9 cellular contexts compared by ENCODE assay signal in the genomic region with DNA sequence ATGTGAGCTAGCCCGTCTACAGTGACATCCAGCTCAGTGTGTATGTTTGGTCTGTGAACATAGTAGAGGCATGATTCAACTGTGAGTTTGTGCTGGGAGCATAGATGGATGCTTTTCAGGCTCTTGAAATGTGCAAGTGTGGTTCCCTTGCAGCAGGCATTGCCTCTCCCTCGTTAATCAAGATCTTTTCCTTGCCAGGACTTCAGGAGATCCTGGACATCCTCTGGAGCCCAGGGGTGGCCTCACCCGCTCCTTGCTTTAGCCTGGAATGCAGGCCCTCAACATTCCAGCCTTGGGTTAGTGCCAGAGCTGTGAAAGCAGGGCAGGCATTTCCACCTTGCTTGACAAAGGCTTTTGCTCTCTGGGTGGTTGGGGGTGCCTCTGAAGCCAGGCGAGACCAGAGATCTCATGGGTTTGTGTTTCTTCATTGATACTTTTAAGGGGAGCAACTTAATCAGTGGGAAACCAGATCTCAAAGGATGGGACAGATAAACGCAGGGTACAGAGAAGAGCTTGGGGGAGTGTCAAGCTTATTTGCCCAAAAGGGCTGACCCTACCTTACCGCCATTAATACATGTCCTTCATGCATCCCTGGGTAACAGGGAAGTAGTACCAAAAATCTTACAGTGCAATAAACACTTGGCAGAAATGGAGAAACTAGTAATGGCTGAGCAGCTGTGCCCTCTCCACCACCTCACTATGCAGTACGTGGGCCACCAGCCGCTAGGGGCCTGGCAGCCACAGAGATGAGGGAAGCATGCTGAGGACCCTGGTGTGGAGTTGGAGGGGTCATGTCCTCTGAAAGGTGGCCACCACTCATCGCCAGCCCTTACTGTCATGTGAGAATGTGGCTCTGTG.
A peak's percentile ranks its signal among the peaks of the same experiment; 100 is the strongest.
DNase-seq lines count a peak whose midpoint lies in the region; ATAC-seq and TF ChIP-seq lines count a peak whose summit lies in the region.
"Had no signal": no experiment of that assay in that cellular context is flagged by ENCODE, and none has a peak within 500 bp of the region (broad histone marks: within the 10 kb centered on the region; RNA-seq: fewer than 3 reads in every experiment).

No MANE protein-coding gene starts in this region.

- peak overlapping the region; percentile 52 for H3K27ac ChIP-seq in CD4-positive, CD25-positive, alpha-beta regulatory T cell (ENCODE audit: insufficient read depth, low read length, poor library complexity, severe bottlenecking)
- peak overlapping the region; percentile 1; the same call in 1 of the 2 replicates for H3K27ac ChIP-seq in HL-60 (replicated peaks)
- H3K27ac ChIP-seq in brain microvascular endothelial cell = no peak overlapping the region
- H3K27ac ChIP-seq: vagina had no signal

- no peaks in the 10 kb centered on the region for H3K9me3 Mint-ChIP-seq in CD4-positive, CD25-positive, alpha-beta regulatory T cell

- H3K4me3 ChIP-seq in CD4-positive, CD25-positive, alpha-beta regulatory T cell (ENCODE audit: low read depth, low read length) = no peak overlapping the region
- no peak overlapping the region for H3K4me3 ChIP-seq in HL-60 (replicated peaks; ENCODE audit: insufficient read depth, low read length)
- H3K4me3 ChIP-seq in brain microvascular endothelial cell (ENCODE audit: low read depth, low read length) = no peak overlapping the region
- H3K4me3 ChIP-seq: vagina had no signal

- in situ Hi-C loops in brain microvascular endothelial cell (cut with HindIII; ENCODE audit: low pct_ligation_motif_present, low sequenced_read_pairs) = no loop called here

- no peaks in the 10 kb centered on the region for H3K27me3 ChIP-seq in CD4-positive, CD25-positive, alpha-beta regulatory T cell (ENCODE audit: control insufficient read depth, insufficient read depth, low read length)
- H3K27me3 ChIP-seq in HL-60 (ENCODE audit: insufficient read depth, poor library complexity, severe bottlenecking) (no peaks in the 10 kb centered on the region), brain microvascular endothelial cell (replicated peaks) (no peaks in the 10 kb centered on the region)
- H3K27me3 ChIP-seq: vagina had no signal

- H3K9me3 ChIP-seq in CD4-positive, CD25-positive, alpha-beta regulatory T cell (ENCODE audit: control insufficient read depth in 2 of 2, low read length in 2 of 2) = no peaks in the 10 kb centered on the region
- H3K9me3 ChIP-seq: vagina had no signal

- peaks cover 4% of the 10 kb centered on the region for H3K36me3 ChIP-seq in CD4-positive, CD25-positive, alpha-beta regulatory T cell (ENCODE audit: control insufficient read depth, insufficient read depth, low read length)
- H3K36me3 ChIP-seq in brain microvascular endothelial cell (replicated peaks) = peaks cover 4% of the 10 kb centered on the region
- H3K36me3 ChIP-seq: vagina had no signal

- peak overlapping the region in 3 of 4 donors; percentile 5 to 57 (median 46) for H3K4me3 Mint-ChIP-seq in CD4-positive, CD25-positive, alpha-beta regulatory T cell

- DNase-seq in CD4-positive, CD25-positive, alpha-beta regulatory T cell = no peak
- DNase-seq in HL-60 (ENCODE audit: low read depth in 1 of 2, low spot score in 1 of 2) = no peak
- peak; percentile 24 for DNase-seq in brain microvascular endothelial cell
- peak; percentile 84 for DNase-seq in mucosa of gallbladder (ENCODE audit: low spot score)
- no peak for DNase-seq in NCI-H2029 treated with DMSO at 0.1 percent for 48 hours (lab: John Stamatoyannopoulos, UW)
- no peak for DNase-seq in NK-92 treated with Interleukin-12 subunit alpha and Interleukin-12 subunit beta, amount 100 ng/mL, for 24 hours (lab: John Stamatoyannopoulos, UW)
- no peak for DNase-seq in cerebellum (ENCODE audit: low spot score)
- no peak for DNase-seq in stimulated activated naive CD8-positive, alpha-beta T cell treated with anti-CD3 and anti-CD28 coated beads, Interleukin-15, Interleukin-2, amounts not matched to agents 100 U/mL and 50 U/mL, for 24 hours

- peaks cover 11% of the 10 kb centered on the region for H3K36me3 Mint-ChIP-seq in CD4-positive, CD25-positive, alpha-beta regulatory T cell

- H3K4me1 ChIP-seq in CD4-positive, CD25-positive, alpha-beta regulatory T cell (ENCODE audit: control insufficient read depth, insufficient read depth, low read length, poor library complexity, severe bottlenecking) = peaks cover 64% of the 10 kb centered on the region

- no peak for TF ChIP-seq CTCF in HL-60 (IDR thresholded peaks at IDR 0.05; ENCODE audit: insufficient read depth, low read length)
- TF ChIP-seq CTCF in brain microvascular endothelial cell (IDR thresholded peaks at IDR 0.05; ENCODE audit: low read depth, low read length, missing control alignments) = no peak

- H3K4me1 Mint-ChIP-seq in CD4-positive, CD25-positive, alpha-beta regulatory T cell = peaks cover 36 to 90% (median 67%) of the 10 kb centered on the region in 4 donors

- H3K27ac Mint-ChIP-seq in CD4-positive, CD25-positive, alpha-beta regulatory T cell = peak overlapping the region; percentile 67 to 79 (median 67)

- no peak for ATAC-seq in CD4-positive, CD25-positive, alpha-beta regulatory T cell (ENCODE audit: low read depth in 2 of 2)
- no peak for ATAC-seq in stimulated activated naive CD8-positive, alpha-beta T cell treated with anti-CD3 and anti-CD28 coated beads, Interleukin-15, Interleukin-2, amounts not matched to agents 100 U/mL and 50 U/mL, for 24 hours

- H3K27me3 Mint-ChIP-seq in CD4-positive, CD25-positive, alpha-beta regulatory T cell = no peaks in the 10 kb centered on the region

Comparison
In these comparisons a context has a peak if more than half of its experiments do, and no peak if none do; other contexts are left out.
1. DNase-seq: peak in brain microvascular endothelial cell (single experiment) and mucosa of gallbladder (single experiment); none in CD4-positive, CD25-positive, alpha-beta regulatory T cell (0 of 3), HL-60 (0 of 2), NCI-H2029 treated with DMSO at 0.1 percent for 48 hours (single experiment), NK-92 treated with Interleukin-12 subunit alpha and Interleukin-12 subunit beta, amount 100 ng/mL, for 24 hours (single experiment), cerebellum (single experiment) and stimulated activated naive CD8-positive, alpha-beta T cell treated with anti-CD3 and anti-CD28 coated beads, Interleukin-15, Interleukin-2, amounts not matched to agents 100 U/mL and 50 U/mL, for 24 hours (single experiment).